ENCODE assay signal across 26 cellular contexts in genomic region chr2:212901604-212902275, GRCh38.
DNase-seq lines count a peak whose midpoint lies in the region; ATAC-seq and TF ChIP-seq lines count a peak whose summit lies in the region.
"Had no signal": no experiment of that assay in that cellular context is flagged by ENCODE, and none has a peak within 500 bp of the region (broad histone marks: within the 10 kb centered on the region; RNA-seq: fewer than 3 reads in every experiment).

No MANE protein-coding gene starts in this region.

- peak; percentile 21 for DNase-seq in Calu3
- DNase-seq in colonic mucosa = peak; percentile 35
- no peak for DNase-seq in neural progenitor cell (ENCODE audit: low spot score)
- DNase-seq in lower leg skin (ENCODE audit: low spot score in 2 of 2) = no peak
- DNase-seq in CD8-positive, alpha-beta memory T cell = no peak
- DNase-seq in dermis blood vessel endothelial cell = no peak
- DNase-seq: activated CD8-positive, alpha-beta T cell treated with anti-CD3 and anti-CD28 coated beads for 36 hours; activated naive CD4-positive, alpha-beta T cell treated with anti-CD3 and anti-CD28 coated beads, Interleukin-2, amount 50 U/mL, for 16 hours; amniotic stem cell; BE2C; DMS153; immature natural killer cell; Karpas-422; left cardiac atrium; NCI-H2081; NCI-H2227 treated with DMSO at 0.1 percent for 48 hours; NCI-H526; Peyer's patch; SHP77 treated with DMSO at 0.1 percent for 48 hours; stimulated activated naive CD4-positive, alpha-beta T cell had no signal

- peak overlapping the region; percentile 55 for H2AFZ ChIP-seq in neural progenitor cell (replicated peaks)

- no peak overlapping the region for H3K4me2 ChIP-seq in neural progenitor cell

- H3K4me3 ChIP-seq in colonic mucosa (no peak overlapping the region), neural progenitor cell (no peak overlapping the region), lower leg skin (ENCODE audit: low read depth, poor library complexity, severe bottlenecking) (no peak overlapping the region)
- no peak overlapping the region for H3K4me3 ChIP-seq in CD8-positive, alpha-beta memory T cell (ENCODE audit: low read length)
- H3K4me3 ChIP-seq: Peyer's patch, skin epidermis, suprapubic skin had no signal

- H3K27me3 Mint-ChIP-seq in Calu3 (ENCODE audit: unreplicated experiment) (no peaks in the 10 kb centered on the region), neural progenitor cell (ENCODE audit: insufficient read depth, low read depth) (peaks cover 5% of the 10 kb centered on the region)
- H3K27me3 Mint-ChIP-seq in CD8-positive, alpha-beta memory T cell = no peaks in the 10 kb centered on the region
- H3K27me3 Mint-ChIP-seq: activated CD8-positive, alpha-beta T cell treated with anti-CD3 and anti-CD28 coated beads for 36 hours had no signal

- H3K27me3 ChIP-seq in colonic mucosa = no peaks in the 10 kb centered on the region
- H3K27me3 ChIP-seq in neural progenitor cell = no peaks in the 10 kb centered on the region
- no peaks in the 10 kb centered on the region for H3K27me3 ChIP-seq in CD8-positive, alpha-beta memory T cell (ENCODE audit: insufficient read depth, low read length, poor library complexity, severe bottlenecking)
- H3K27me3 ChIP-seq: BE2C, Peyer's patch, suprapubic skin had no signal

- H3K4me3 Mint-ChIP-seq in Calu3 (ENCODE audit: low read depth, unreplicated experiment) (no peak overlapping the region), neural progenitor cell (no peak overlapping the region)
- H3K4me3 Mint-ChIP-seq in CD8-positive, alpha-beta memory T cell = no peak overlapping the region
- H3K4me3 Mint-ChIP-seq: activated CD8-positive, alpha-beta T cell treated with anti-CD3 and anti-CD28 coated beads for 36 hours; immature natural killer cell had no signal

- H3K36me3 ChIP-seq in colonic mucosa (no peaks in the 10 kb centered on the region), neural progenitor cell (no peaks in the 10 kb centered on the region)
- H3K36me3 ChIP-seq in CD8-positive, alpha-beta memory T cell (ENCODE audit: insufficient read depth, low read length) = no peaks in the 10 kb centered on the region
- H3K36me3 ChIP-seq: BE2C, Peyer's patch, suprapubic skin had no signal

- peak overlapping the region; percentile 42 for H3K27ac ChIP-seq in colonic mucosa
- no peak overlapping the region for H3K27ac ChIP-seq in neural progenitor cell
- H3K27ac ChIP-seq in CD8-positive, alpha-beta memory T cell (ENCODE audit: low read depth, low read length) = no peak overlapping the region
- H3K27ac ChIP-seq: suprapubic skin had no signal

- no peak overlapping the region for H3K27ac Mint-ChIP-seq in Calu3 (ENCODE audit: unreplicated experiment)
- H3K27ac Mint-ChIP-seq in neural progenitor cell = no peak overlapping the region
- no peak overlapping the region for H3K27ac Mint-ChIP-seq in CD8-positive, alpha-beta memory T cell
- H3K27ac Mint-ChIP-seq: activated CD8-positive, alpha-beta T cell treated with anti-CD3 and anti-CD28 coated beads for 36 hours; activated T-helper 2 cell treated with anti-CD3 and anti-CD28 coated beads, Interferon-gamma antibody, Interleukin-2, Interleukin-4, amounts not matched to agents 10 μg/mL and 5 μg/mL and 100 μg/mL, durations not matched to agents 14 hours and 24 hours and 36 hours; immature natural killer cell had no signal

- H4K20me1 ChIP-seq in neural progenitor cell (ENCODE audit: low read depth) = no peaks in the 10 kb centered on the region

- no peaks in the 10 kb centered on the region for H3K9me3 ChIP-seq in colonic mucosa
- no peaks in the 10 kb centered on the region for H3K9me3 ChIP-seq in neural progenitor cell (ENCODE audit: low read depth)
- no peaks in the 10 kb centered on the region for H3K9me3 ChIP-seq in CD8-positive, alpha-beta memory T cell (ENCODE audit: low read length)
- H3K9me3 ChIP-seq: BE2C, Peyer's patch, suprapubic skin had no signal

- TF ChIP-seq CTCF in Calu3 (IDR thresholded peaks at IDR 0.05; ENCODE audit: unreplicated experiment) = no peak
- no peak for TF ChIP-seq CTCF in colonic mucosa (IDR thresholded peaks at IDR 0.05)
- no peak for TF ChIP-seq CTCF in neural progenitor cell (IDR thresholded peaks at IDR 0.05)
- TF ChIP-seq CTCF in lower leg skin (IDR thresholded peaks at IDR 0.05) = no peak

- POLR2A ChIA-PET in CD8-positive, alpha-beta memory T cell (lab: Charles Lee) = no interaction called here

- CTCF ChIA-PET in Calu3 (lab: Charles Lee) = interaction anchor here (0.9 kb wide), 1 partner anchor 10 kb away, joined by 3 read pairs; no protein-coding TSS in a partner anchor
- CTCF ChIA-PET in CD8-positive, alpha-beta memory T cell (lab: Charles Lee) = no interaction called here

- TF ChIP-seq POLR2A in lower leg skin (IDR thresholded peaks at IDR 0.05) = no peak

- WGBS in lower leg skin, 2 donors = 53 to 62% methylated on average over 3 of the region's 3 CpGs

- no TSS peak for BruUV-seq in Calu3 (replicated peaks; lab: Mats Ljungman, UMichigan)

- peaks cover 51% of the 10 kb centered on the region for H3K4me1 Mint-ChIP-seq in Calu3 (ENCODE audit: low read depth, unreplicated experiment)
- peaks cover 16% of the 10 kb centered on the region for H3K4me1 Mint-ChIP-seq in neural progenitor cell
- no peaks in the 10 kb centered on the region for H3K4me1 Mint-ChIP-seq in CD8-positive, alpha-beta memory T cell

- ATAC-seq in HG03432 (IDR thresholded peaks at IDR 0.05; ENCODE audit: unreplicated experiment) = peak; percentile 42
- ATAC-seq: activated CD8-positive, alpha-beta T cell treated with anti-CD3 and anti-CD28 coated beads for 36 hours; HCT116; HepG2; left cardiac atrium had no signal

- intact Hi-C loops in Calu3 (cut with micrococcal nuclease; ENCODE audit: unreplicated experiment) (loop anchor here (5.0 kb wide), 1 partner anchor 214 kb away; no protein-coding TSS in a partner anchor), colonic mucosa (cut with DNase I) (no loop called here), lower leg skin (cut with DNase I; ENCODE audit: low total_unique reads) (no loop called here)

- H3F3A ChIP-seq in neural progenitor cell (ENCODE audit: low read depth) = peaks cover 18% of the 10 kb centered on the region

- H3K36me3 Mint-ChIP-seq in Calu3 (ENCODE audit: insufficient read depth, unreplicated experiment) (peaks cover 17% of the 10 kb centered on the region), neural progenitor cell (no peaks in the 10 kb centered on the region)
- H3K36me3 Mint-ChIP-seq in CD8-positive, alpha-beta memory T cell = peaks cover 0 to 5% (median 0%) of the 10 kb centered on the region in 3 donors

- no peaks in the 10 kb centered on the region for H3K79me2 ChIP-seq in neural progenitor cell (ENCODE audit: low read depth)

- H3K9ac ChIP-seq in colonic mucosa (ENCODE audit: low read depth in 2 of 2, low read length in 2 of 2) (no peak overlapping the region), neural progenitor cell (no peak overlapping the region)

- H3K9me3 Mint-ChIP-seq in Calu3 (ENCODE audit: low read depth, unreplicated experiment) (no peaks in the 10 kb centered on the region), neural progenitor cell (no peaks in the 10 kb centered on the region)
- peaks cover 0 to 2% (median 0%) of the 10 kb centered on the region in 5 donors for H3K9me3 Mint-ChIP-seq in CD8-positive, alpha-beta memory T cell
- H3K9me3 Mint-ChIP-seq: activated CD8-positive, alpha-beta T cell treated with anti-CD3 and anti-CD28 coated beads for 36 hours; activated T-helper 2 cell treated with anti-CD3 and anti-CD28 coated beads, Interferon-gamma antibody, Interleukin-2, Interleukin-4, amounts not matched to agents 10 μg/mL and 5 μg/mL and 100 μg/mL, durations not matched to agents 14 hours and 24 hours and 36 hours; immature natural killer cell had no signal

- no peaks in the 10 kb centered on the region for H3K4me1 ChIP-seq in colonic mucosa
- H3K4me1 ChIP-seq in neural progenitor cell = peaks cover 16% of the 10 kb centered on the region
- no peaks in the 10 kb centered on the region for H3K4me1 ChIP-seq in CD8-positive, alpha-beta memory T cell (ENCODE audit: insufficient read depth, low read length)
- H3K4me1 ChIP-seq: BE2C, Peyer's patch had no signal

Comparison
In these comparisons a context has a peak if more than half of its experiments do, and no peak if none do; other contexts are left out.
1. DNase-seq: peak in Calu3 (single experiment) and colonic mucosa (single experiment); none in neural progenitor cell (single experiment), lower leg skin (0 of 2), CD8-positive, alpha-beta memory T cell (0 of 5) and dermis blood vessel endothelial cell (single experiment).